Comparison of ENCODE assay signal across 8 cellular contexts in the genomic region with DNA sequence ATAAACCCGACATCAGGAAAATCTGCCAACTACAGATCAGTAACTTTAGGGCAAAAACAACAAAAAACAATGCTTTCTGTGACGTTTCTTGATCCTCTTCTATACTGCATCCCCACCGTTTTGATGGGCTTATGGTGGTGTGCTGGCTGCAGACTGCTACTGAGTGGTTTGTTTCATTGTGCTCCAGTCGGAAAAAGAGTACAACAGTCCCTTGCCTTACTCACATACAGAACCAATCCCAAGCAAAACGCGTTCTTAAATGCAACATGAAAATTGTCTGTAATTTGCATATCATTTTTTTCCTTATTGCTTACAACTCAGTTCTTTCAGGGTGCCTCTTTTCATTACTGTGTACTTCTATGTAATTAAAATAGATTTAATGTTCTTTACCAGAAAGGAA. TPM values are rescaled to one million over a fixed set of nuclear protein-coding genes. Genes with fewer than 3 reads are reported as not detected.
DNase-seq lines count a peak whose midpoint lies in the region; ATAC-seq and TF ChIP-seq lines count a peak whose summit lies in the region.

No MANE protein-coding gene starts in this region.

- ATAC-seq in RWPE2 (ENCODE audit: low read depth) (no peak), GM18867 (IDR thresholded peaks at IDR 0.05; ENCODE audit: unreplicated experiment) (no peak)

- H3K27ac ChIP-seq in RWPE2 (ENCODE audit: poor library complexity, severe bottlenecking) = no peak overlapping the region
- H3K27ac ChIP-seq in esophagus (ENCODE audit: low read depth in 2 of 2, low read length in 1 of 2) = peak overlapping the region in 1 of 2 donors; percentile 58
- H3K27ac ChIP-seq in parathyroid adenoma = peak overlapping the region; percentile 68

- H3K9ac ChIP-seq in parathyroid adenoma = no peak overlapping the region

- H3K9me3 ChIP-seq in RWPE2 (ENCODE audit: severe bottlenecking) = no peaks in the 10 kb centered on the region
- H3K9me3 ChIP-seq in esophagus (ENCODE audit: control insufficient read depth in 2 of 2, insufficient read depth in 1 of 2, low read depth in 1 of 2, low read length in 1 of 2) = no peaks in the 10 kb centered on the region
- no peaks in the 10 kb centered on the region for H3K9me3 ChIP-seq in parathyroid adenoma (ENCODE audit: control insufficient read depth, low read length)

- DNase-seq in NCI-H2029 (lab: John Stamatoyannopoulos, UW) (peak; percentile 14), NCI-H2029 treated with DMSO at 0.1 percent for 48 hours (lab: John Stamatoyannopoulos, UW) (no peak), RWPE2 (ENCODE audit: low spot score) (no peak), AG08396 (ENCODE audit: low spot score) (no peak), HK-2 (ENCODE audit: unreplicated experiment) (no peak)

- H3K79me2 ChIP-seq in parathyroid adenoma = peaks cover 18% of the 10 kb centered on the region

- H3K36me3 ChIP-seq in RWPE2 (ENCODE audit: low read depth) (no peaks in the 10 kb centered on the region), esophagus (ENCODE audit: control insufficient read depth in 2 of 2, insufficient read depth in 2 of 2, low read length in 1 of 2) (no peaks in the 10 kb centered on the region), parathyroid adenoma (ENCODE audit: control insufficient read depth, insufficient read depth, low read length) (no peaks in the 10 kb centered on the region)

- H2AFZ ChIP-seq in parathyroid adenoma = no peak overlapping the region

- H3K4me3 ChIP-seq in RWPE2 (ENCODE audit: severe bottlenecking) (peak overlapping the region; percentile 82), esophagus (ENCODE audit: low read depth in 1 of 2, low read length in 2 of 2) (peak overlapping the region; percentile 13 to 99), parathyroid adenoma (ENCODE audit: low read depth, low read length) (peak overlapping the region; percentile 81)

- 4 to 9% methylated on average over 6 of the region's 6 CpGs for WGBS in esophagus, 2 donors

- TF ChIP-seq CTCF in RWPE2 (IDR thresholded peaks at IDR 0.05; ENCODE audit: poor library complexity, severe bottlenecking) = no peak
- TF ChIP-seq CTCF in parathyroid adenoma (IDR thresholded peaks at IDR 0.05) = no peak

- H3K27me3 ChIP-seq in RWPE2 (ENCODE audit: insufficient read depth, poor library complexity, severe bottlenecking) (no peaks in the 10 kb centered on the region), esophagus (ENCODE audit: control insufficient read depth in 1 of 2, insufficient read depth in 2 of 2, low read length in 2 of 2) (no peaks in the 10 kb centered on the region), parathyroid adenoma (ENCODE audit: control insufficient read depth, insufficient read depth, low read length) (no peaks in the 10 kb centered on the region)

- H3K4me1 ChIP-seq in RWPE2 (ENCODE audit: insufficient read depth, poor library complexity, severe bottlenecking) = peaks cover 9% of the 10 kb centered on the region
- H3K4me1 ChIP-seq in esophagus (ENCODE audit: control insufficient read depth in 2 of 2, insufficient read depth in 2 of 2, low read length in 1 of 2) = peaks cover 0 to 6% of the 10 kb centered on the region in 2 donors
- peaks cover 10% of the 10 kb centered on the region for H3K4me1 ChIP-seq in parathyroid adenoma

- peak overlapping the region; percentile 87 for H3K4me2 ChIP-seq in parathyroid adenoma (ENCODE audit: low read length)

RNA-seq across cellular contexts. Expression of a gene that starts 2.3 kb away (rescaled TPM):
- 1 to 10 TPM; 5.4 to 5.6 TPM for polyA plus RNA-seq in esophagus
